In the genomic region with DNA sequence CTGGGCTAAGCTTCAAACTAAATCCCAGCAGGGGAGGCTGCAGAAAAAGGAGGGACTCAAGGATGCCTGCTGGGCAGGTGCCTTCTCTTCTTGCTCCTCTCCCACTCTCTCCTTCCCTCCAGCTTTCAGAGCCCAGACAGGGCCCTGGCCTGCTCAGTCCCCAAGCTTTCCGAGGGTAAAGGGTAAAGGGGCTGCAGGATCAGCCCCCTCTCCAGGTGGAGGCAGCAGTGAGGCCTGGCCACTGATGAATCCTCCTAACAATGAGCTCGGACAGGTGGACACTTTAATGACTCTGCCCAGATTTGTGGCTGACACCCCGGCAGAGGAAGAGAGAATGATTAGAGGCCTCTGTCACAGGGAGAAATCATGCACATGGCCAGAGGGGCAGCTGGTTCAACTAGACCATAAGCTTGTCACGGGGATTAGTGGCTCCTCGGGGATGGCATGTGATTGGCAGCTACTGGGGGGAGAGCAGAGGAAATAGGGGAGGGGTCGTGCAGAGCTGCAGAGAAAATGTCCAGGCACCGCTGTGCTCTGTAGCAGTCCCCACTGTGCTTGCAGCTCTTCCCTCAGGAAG, we compare ENCODE assay signal across 14 cellular contexts.
"Had no signal": no experiment of that assay in that cellular context is flagged by ENCODE, and none has a peak within 500 bp of the region (broad histone marks: within the 10 kb centered on the region; RNA-seq: fewer than 3 reads in every experiment).

No MANE protein-coding gene starts in this region.

- H3K4me1 ChIP-seq: gastrocnemius medialis, sigmoid colon, SJSA1, stomach had no signal

- ATAC-seq: activated naive CD4-positive, alpha-beta T cell treated with anti-CD3 and anti-CD28 coated beads, Interleukin-2, amount 50 U/mL, for 72 hours; activated T-cell treated with anti-CD3 and anti-CD28 coated beads, Interleukin-2, amount 50 U/mL, for 4 hours; gastrocnemius medialis had no signal

- H3K4me1 Mint-ChIP-seq: activated CD4-positive, alpha-beta memory T cell treated with anti-CD3 and anti-CD28 coated beads, Interleukin-2, amount 10 ng/mL, durations not matched to agents 7 days and 5 days; central memory CD8-positive, alpha-beta T cell had no signal

- H3K9me3 ChIP-seq: gastrocnemius medialis, sigmoid colon, SJSA1, stomach, testis had no signal

- H3K27me3 ChIP-seq: gastrocnemius medialis, SJSA1, testis had no signal

- H3K4me3 ChIP-seq: coronary artery, gastrocnemius medialis, sigmoid colon, SJSA1, stomach, testis had no signal

- H3K4me3 Mint-ChIP-seq: activated CD4-positive, alpha-beta memory T cell treated with anti-CD3 and anti-CD28 coated beads, Interleukin-2, amount 10 ng/mL, durations not matched to agents 7 days and 5 days; activated T-cell treated with anti-CD3 and anti-CD28 coated beads, Interleukin-2, amount 50 U/mL, for 4 hours; central memory CD8-positive, alpha-beta T cell had no signal

- H3K27ac Mint-ChIP-seq: activated CD4-positive, alpha-beta memory T cell treated with anti-CD3 and anti-CD28 coated beads, Interleukin-2, amount 10 ng/mL, durations not matched to agents 7 days and 5 days; activated naive CD4-positive, alpha-beta T cell treated with anti-CD3 and anti-CD28 coated beads, Interleukin-2, amount 50 U/mL, for 72 hours had no signal

- H3K36me3 Mint-ChIP-seq: activated naive CD4-positive, alpha-beta T cell treated with anti-CD3 and anti-CD28 coated beads, Interleukin-2, amount 50 U/mL, for 72 hours had no signal

- H3K27ac ChIP-seq: coronary artery, gastrocnemius medialis, sigmoid colon, SJSA1, stomach had no signal

- H3K36me3 ChIP-seq: gastrocnemius medialis, sigmoid colon, SJSA1, stomach had no signal

- H3K9me3 Mint-ChIP-seq: activated CD4-positive, alpha-beta memory T cell treated with anti-CD3 and anti-CD28 coated beads, Interleukin-2, amount 10 ng/mL, durations not matched to agents 7 days and 5 days; activated T-cell treated with anti-CD3 and anti-CD28 coated beads, Interleukin-2, amount 50 U/mL, for 4 hours; central memory CD8-positive, alpha-beta T cell had no signal

- DNase-seq: activated CD4-positive, alpha-beta memory T cell treated with anti-CD3 and anti-CD28 coated beads, Interleukin-2, amount 10 ng/mL, durations not matched to agents 7 days and 5 days; activated effector memory CD4-positive, alpha-beta T cell treated with anti-CD3 and anti-CD28 coated beads, Interleukin-2, amount 50 U/mL, for 16 hours; activated T-cell treated with anti-CD3 and anti-CD28 coated beads, Interleukin-2, amount 50 U/mL, for 4 hours; effector CD8-positive, alpha-beta T cell; gastrocnemius medialis; kidney; sigmoid colon; stimulated activated CD4-positive, alpha-beta T cell treated with anti-CD3 and anti-CD28 coated beads, Interleukin-2, amount 100 ng/mL, for 24 hours; stomach; testis had no signal
